Comparison of ENCODE assay signal across 8 cellular contexts in the genomic region with DNA sequence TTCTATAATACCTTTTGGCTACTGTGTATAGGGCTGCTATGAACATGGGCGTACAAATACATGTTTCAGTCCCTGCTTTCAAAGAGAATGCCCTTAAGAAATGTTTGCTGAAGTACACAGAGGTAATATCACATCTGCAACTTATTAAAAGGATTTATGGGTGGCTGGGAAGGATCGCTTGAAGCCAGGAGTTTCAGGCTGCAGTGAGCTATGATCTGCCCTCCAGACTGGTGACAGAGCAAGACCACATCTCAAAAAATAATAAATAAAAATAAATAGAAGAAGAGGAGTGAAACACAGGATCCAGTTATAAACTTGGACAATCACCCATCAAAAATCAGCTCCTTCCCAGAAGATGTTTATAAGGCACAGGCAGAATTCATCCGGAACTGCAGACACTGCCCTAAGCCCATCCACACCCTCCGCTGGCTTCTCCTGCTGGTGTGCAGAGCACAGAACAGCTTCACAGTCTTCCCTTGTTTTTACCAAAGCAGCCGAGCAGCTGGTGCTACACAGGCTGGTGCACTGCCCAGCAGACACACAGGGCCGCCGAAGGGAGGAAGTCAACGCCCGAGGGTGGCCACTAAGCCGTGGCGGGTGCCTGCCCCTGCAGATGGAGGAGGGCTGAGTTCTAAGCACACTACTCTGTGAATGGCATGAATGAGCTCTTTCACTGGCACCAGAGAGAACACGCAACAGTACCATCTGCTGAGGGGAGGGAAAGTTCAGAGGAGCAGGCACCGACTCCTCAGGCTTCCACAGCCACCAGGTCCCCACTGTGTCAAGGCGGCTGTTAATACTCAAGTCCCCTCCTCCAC. TPM values are rescaled to one million over a fixed set of nuclear protein-coding genes. Genes with fewer than 3 reads are reported as not detected.
DNase-seq lines count a peak whose midpoint lies in the region; ATAC-seq and TF ChIP-seq lines count a peak whose summit lies in the region.
"Had no signal": no experiment of that assay in that cellular context is flagged by ENCODE, and none has a peak within 500 bp of the region (broad histone marks: within the 10 kb centered on the region; RNA-seq: fewer than 3 reads in every experiment).

No MANE protein-coding gene starts in this region.

- peak; percentile 50 to 66 for DNase-seq in NCI-H526 (lab: John Stamatoyannopoulos, UW)
- peak in 59 of 61 donors; percentile 29 to 94 (median 81) for DNase-seq in caudate nucleus (lab: John Stamatoyannopoulos, UW)
- DNase-seq in mesothelial cell of epicardium (ENCODE audit: low spot score in 2 of 2, unreplicated experiment in 2 of 2) = no peak
- no peak for DNase-seq in NOMO-1 (lab: John Stamatoyannopoulos, UW; ENCODE audit: unreplicated experiment in 2 of 2)
- DNase-seq in HAP-1 (ENCODE audit: low spot score in 2 of 2) = no peak

- H3K4me3 ChIP-seq in HAP-1 = no peak overlapping the region
- H3K4me3 ChIP-seq: SJSA1 had no signal

- peak; percentile 36 for ATAC-seq in GM18868 (IDR thresholded peaks at IDR 0.05; ENCODE audit: unreplicated experiment)
- ATAC-seq in GM19035 (IDR thresholded peaks at IDR 0.05; ENCODE audit: unreplicated experiment) = no peak

- in situ Hi-C loops in HAP-1 (cut with MboI; ENCODE audit: low sequenced_read_pairs) = no loop called here

- TF ChIP-seq CTCF in mesothelial cell of epicardium (IDR thresholded peaks at IDR 0.05; ENCODE audit: unreplicated experiment) = no peak

- H3K4me1 ChIP-seq in HAP-1 = peaks cover 38% of the 10 kb centered on the region

- no peaks in the 10 kb centered on the region for H3K9me3 ChIP-seq in HAP-1
- H3K9me3 ChIP-seq: SJSA1 had no signal

- peak overlapping the region; percentile 61 for H3K27ac ChIP-seq in caudate nucleus (ENCODE audit: low read depth, low read length)
- H3K27ac ChIP-seq: SJSA1 had no signal

- no peaks in the 10 kb centered on the region for H3K27me3 Mint-ChIP-seq in mesothelial cell of epicardium (ENCODE audit: low read depth)

- peak overlapping the region; percentile 82 for H3K27ac Mint-ChIP-seq in mesothelial cell of epicardium

- no peaks in the 10 kb centered on the region for H3K27me3 ChIP-seq in HAP-1 (ENCODE audit: low read depth)
- H3K27me3 ChIP-seq: SJSA1 had no signal

- peaks cover 71% of the 10 kb centered on the region for H3K4me1 Mint-ChIP-seq in mesothelial cell of epicardium

- H3K4me3 Mint-ChIP-seq in mesothelial cell of epicardium = no peak overlapping the region

- H3K36me3 Mint-ChIP-seq in mesothelial cell of epicardium = no peaks in the 10 kb centered on the region

- no peaks in the 10 kb centered on the region for H3K9me3 Mint-ChIP-seq in mesothelial cell of epicardium

- no peaks in the 10 kb centered on the region for H3K36me3 ChIP-seq in HAP-1 (replicated peaks)

RNA-seq across cellular contexts. Expression of a gene that starts 44.0 kb away (rescaled TPM):
- total RNA-seq in mesothelial cell of epicardium = 148 to 153 TPM (median 152 TPM) in 3 replicates

RNA-seq across cellular contexts. Expression of a gene that starts 56.1 kb away (rescaled TPM):
- 2.1 to 2.4 TPM (median 2.1 TPM) in 3 replicates for total RNA-seq in mesothelial cell of epicardium

Comparison
In these comparisons a context has a peak if more than half of its experiments do, and no peak if none do; other contexts are left out.
1. DNase-seq: peak in NCI-H526 (2 of 2) and caudate nucleus (59 of 61); none in mesothelial cell of epicardium (0 of 2), NOMO-1 (0 of 2) and HAP-1 (0 of 2).